1 cellular context compared by ENCODE assay signal in genomic region chr19:32345261-32346207, GRCh38.
TF ChIP-seq lines count a peak whose summit lies in the region.

Gene ZNF507, plus strand, starts transcription at chr19:32345610. Its CDS starts 7,221 bp downstream, at chr19:32352831.

TF ChIP-seq in SK-N-SH, 30 proteins besides CTCF, POLR2A, EP300 and RAD21 (continued from another document):
- TF ChIP-seq USF1 (IDR thresholded peaks at IDR 0.05; ENCODE audit: borderline replicate concordance, low read depth) (peak; percentile 100), RFX5 (IDR thresholded peaks at IDR 0.05; ENCODE audit: low read length) (no peak), MAX (IDR thresholded peaks at IDR 0.05; ENCODE audit: low read depth) (peak; percentile 44; the same call in 1 of the 2 replicates), USF2 (IDR thresholded peaks at IDR 0.05; ENCODE audit: borderline replicate concordance, low read depth, low read length) (peak; percentile 97), ZBTB33 (IDR thresholded peaks at IDR 0.05; ENCODE audit: borderline replicate concordance, low read depth) (no peak), PBX3 (IDR thresholded peaks at IDR 0.05) (0 out of 2 replicates have a peak, but pooled peaks have one; percentile 7), POLR2AphosphoS5 (IDR thresholded peaks at IDR 0.05; ENCODE audit: low read depth, low read length) (peak; percentile 63), FOXJ3 (CRISPR knock-in tag; IDR thresholded peaks at IDR 0.05) (no peak), TEAD4 (IDR thresholded peaks at IDR 0.05; ENCODE audit: borderline replicate concordance, insufficient read depth) (no peak), FOXM1 (IDR thresholded peaks at IDR 0.05; ENCODE audit: low read depth) (no peak), FOSL2 (IDR thresholded peaks at IDR 0.05; ENCODE audit: borderline replicate concordance, low read depth) (no peak), MXI1 (IDR thresholded peaks at IDR 0.05; ENCODE audit: low read depth, low read length) (peak; percentile 70; the same call in 1 of the 2 replicates), SIN3A (IDR thresholded peaks at IDR 0.05; ENCODE audit: borderline replicate concordance, low read depth, low read length) (0 out of 2 replicates have a peak, but pooled peaks have one; percentile 39), MEF2A (IDR thresholded peaks at IDR 0.05; ENCODE audit: borderline replicate concordance, low read depth) (no peak), YY1 (IDR thresholded peaks at IDR 0.05; ENCODE audit: low read depth) (peak; percentile 97), TAF1 (IDR thresholded peaks at IDR 0.05; ENCODE audit: borderline replicate concordance, low read depth, low read length) (peak; percentile 67), NFIC (IDR thresholded peaks at IDR 0.05; ENCODE audit: borderline replicate concordance) (peak; percentile 9; the same call in 1 of the 2 replicates), NRF1 (IDR thresholded peaks at IDR 0.05; ENCODE audit: low read depth, low read length) (no peak), RCOR1 (IDR thresholded peaks at IDR 0.05; ENCODE audit: low read length) (no peak)
TF ChIP-seq in SK-N-SH: peak in this region for 11.
